1 cellular context compared by ENCODE assay signal in the genomic region with DNA sequence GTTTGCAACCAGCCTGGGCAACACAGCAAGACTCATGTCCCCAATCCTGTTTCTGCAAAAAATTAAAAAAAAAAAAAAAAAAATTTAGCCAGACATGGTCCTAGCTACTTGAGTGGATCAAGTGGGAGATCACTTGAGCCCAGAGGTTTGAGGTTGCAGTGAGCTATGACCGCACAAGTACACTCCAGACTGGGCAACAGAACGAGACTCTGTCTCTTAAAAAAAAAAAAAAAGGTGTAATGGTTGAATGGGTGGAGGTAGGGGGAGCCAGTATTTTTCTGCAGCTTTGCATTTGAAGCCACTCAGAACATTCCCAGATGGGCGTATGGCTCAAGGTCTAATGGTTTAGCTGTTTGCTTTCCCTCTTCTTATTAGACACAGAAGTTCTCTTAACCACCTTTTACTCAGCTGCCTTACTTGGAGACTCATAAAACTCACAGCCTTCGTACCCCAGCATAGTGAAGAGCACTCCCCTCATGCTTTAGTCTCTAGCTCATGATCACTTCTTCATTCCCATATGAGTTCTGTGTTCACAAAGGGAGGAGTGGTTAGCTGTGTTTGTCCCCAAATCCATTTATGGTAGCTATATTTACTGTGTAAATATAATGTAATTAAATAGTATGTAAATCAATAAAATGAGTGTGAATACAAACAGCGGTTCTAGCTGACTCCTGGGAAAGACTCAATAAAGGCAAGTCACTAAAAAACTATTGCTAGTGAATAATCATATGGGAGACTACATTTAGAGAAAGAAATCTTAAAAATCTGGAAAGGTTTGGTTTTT.
TF ChIP-seq lines count a peak whose summit lies in the region.

No MANE protein-coding gene starts in this region.

TF ChIP-seq in GM12878, 131 proteins besides CTCF, POLR2A, EP300 and RAD21:
- no peak for TF ChIP-seq ZNF274 (IDR thresholded peaks at IDR 0.05; ENCODE audit: insufficient read depth, insufficient read length)
